Comparison of ENCODE assay signal across 41 cellular contexts in genomic region chr19:9161427-9161826, GRCh38. TPM values are rescaled to one million over a fixed set of nuclear protein-coding genes. Genes with fewer than 3 reads are reported as not detected.
"Had no signal": no experiment of that assay in that cellular context is flagged by ENCODE, and none has a peak within 500 bp of the region (broad histone marks: within the 10 kb centered on the region; RNA-seq: fewer than 3 reads in every experiment).

No MANE protein-coding gene starts in this region.

- H3K27me3 ChIP-seq: brain microvascular endothelial cell, esophagus muscularis mucosa, foreskin keratinocyte, gastrocnemius medialis, heart right ventricle, hepatocyte had no signal

- H3K4me2 ChIP-seq: hepatocyte had no signal

- H3K4me3 Mint-ChIP-seq: activated CD4-positive, alpha-beta memory T cell treated with anti-CD3 and anti-CD28 coated beads, Interleukin-2, amount 10 ng/mL, durations not matched to agents 7 days and 5 days; activated CD4-positive, alpha-beta T cell treated with anti-CD3 and anti-CD28 coated beads for 36 hours; activated CD4-positive, alpha-beta T cell treated with anti-CD3 and anti-CD28 coated beads, Interleukin-2, amount 10 ng/mL, durations not matched to agents 7 days and 5 days; activated CD8-positive, alpha-beta memory T cell treated with anti-CD3 and anti-CD28 coated beads, Interleukin-2, amount 10 ng/mL, durations not matched to agents 7 days and 5 days; activated naive CD4-positive, alpha-beta T cell treated with anti-CD3 and anti-CD28 coated beads, Interleukin-2, amount 10 ng/mL, durations not matched to agents 7 days and 5 days; activated naive CD8-positive, alpha-beta T cell treated with anti-CD3 and anti-CD28 coated beads, Interleukin-2, amount 10 ng/mL, durations not matched to agents 7 days and 5 days; activated T-cell treated with anti-CD3 and anti-CD28 coated beads, Interleukin-2, amount 50 U/mL, for 72 hours; central memory CD8-positive, alpha-beta T cell; effector memory CD8-positive, alpha-beta T cell; T-helper 17 cell; T-helper 2 cell treated with Interferon-gamma antibody and Interleukin-4, amounts not matched to agents 5 μg/mL and 100 μg/mL, for 36 hours had no signal

- ATAC-seq: activated CD4-positive, alpha-beta T cell treated with anti-CD3 and anti-CD28 coated beads for 36 hours; activated CD8-positive, alpha-beta memory T cell treated with anti-CD3 and anti-CD28 coated beads, Interleukin-2, amount 10 ng/mL, durations not matched to agents 7 days and 5 days; activated naive CD4-positive, alpha-beta T cell treated with anti-CD3 and anti-CD28 coated beads, Interleukin-2, amount 50 U/mL, for 72 hours; activated T-cell treated with anti-CD3 and anti-CD28 coated beads, Interleukin-2, amount 50 U/mL, for 72 hours; effector memory CD8-positive, alpha-beta T cell; foreskin keratinocyte; gastrocnemius medialis; heart right ventricle; T-helper 17 cell had no signal

- H2AFZ ChIP-seq: hepatocyte had no signal

- H3K27me3 Mint-ChIP-seq: activated CD4-positive, alpha-beta memory T cell treated with anti-CD3 and anti-CD28 coated beads, Interleukin-2, amount 10 ng/mL, durations not matched to agents 7 days and 5 days; activated CD4-positive, alpha-beta T cell treated with anti-CD3 and anti-CD28 coated beads for 36 hours; activated CD4-positive, alpha-beta T cell treated with anti-CD3 and anti-CD28 coated beads, Interleukin-2, amount 10 ng/mL, durations not matched to agents 7 days and 5 days; activated CD8-positive, alpha-beta memory T cell treated with anti-CD3 and anti-CD28 coated beads, Interleukin-2, amount 10 ng/mL, durations not matched to agents 7 days and 5 days; activated naive CD4-positive, alpha-beta T cell treated with anti-CD3 and anti-CD28 coated beads, Interleukin-2, amount 10 ng/mL, durations not matched to agents 7 days and 5 days; activated naive CD8-positive, alpha-beta T cell treated with anti-CD3 and anti-CD28 coated beads, Interleukin-2, amount 10 ng/mL, durations not matched to agents 7 days and 5 days; central memory CD8-positive, alpha-beta T cell; effector memory CD8-positive, alpha-beta T cell; T-helper 17 cell had no signal

- FAIRE-seq: astrocyte, bronchial epithelial cell, endometrium had no signal

- H3K9me3 Mint-ChIP-seq: central memory CD8-positive, alpha-beta T cell; effector memory CD8-positive, alpha-beta T cell had no signal

- H3K27ac Mint-ChIP-seq: activated CD4-positive, alpha-beta memory T cell treated with anti-CD3 and anti-CD28 coated beads, Interleukin-2, amount 10 ng/mL, durations not matched to agents 7 days and 5 days; activated CD4-positive, alpha-beta T cell treated with anti-CD3 and anti-CD28 coated beads for 36 hours; activated CD4-positive, alpha-beta T cell treated with anti-CD3 and anti-CD28 coated beads, Interleukin-2, amount 10 ng/mL, durations not matched to agents 7 days and 5 days; activated CD8-positive, alpha-beta memory T cell treated with anti-CD3 and anti-CD28 coated beads, Interleukin-2, amount 10 ng/mL, durations not matched to agents 7 days and 5 days; activated naive CD4-positive, alpha-beta T cell treated with anti-CD3 and anti-CD28 coated beads, Interleukin-2, amount 50 U/mL, for 72 hours; activated naive CD8-positive, alpha-beta T cell treated with anti-CD3 and anti-CD28 coated beads, Interleukin-2, amount 10 ng/mL, durations not matched to agents 7 days and 5 days; activated T-cell treated with anti-CD3 and anti-CD28 coated beads, Interleukin-2, amount 50 U/mL, for 72 hours; effector memory CD8-positive, alpha-beta T cell; T-helper 17 cell; T-helper 2 cell treated with Interferon-gamma antibody and Interleukin-4, amounts not matched to agents 5 μg/mL and 100 μg/mL, for 36 hours had no signal

- H3K4me3 ChIP-seq: coronary artery, esophagus muscularis mucosa, heart right ventricle, hepatocyte had no signal

- H3K9me3 ChIP-seq: esophagus muscularis mucosa had no signal

- H3K4me1 Mint-ChIP-seq: activated CD4-positive, alpha-beta memory T cell treated with anti-CD3 and anti-CD28 coated beads, Interleukin-2, amount 10 ng/mL, durations not matched to agents 7 days and 5 days; activated CD4-positive, alpha-beta T cell treated with anti-CD3 and anti-CD28 coated beads for 36 hours; activated CD4-positive, alpha-beta T cell treated with anti-CD3 and anti-CD28 coated beads, Interleukin-2, amount 10 ng/mL, durations not matched to agents 7 days and 5 days; activated CD8-positive, alpha-beta memory T cell treated with anti-CD3 and anti-CD28 coated beads, Interleukin-2, amount 10 ng/mL, durations not matched to agents 7 days and 5 days; activated naive CD4-positive, alpha-beta T cell treated with anti-CD3 and anti-CD28 coated beads, Interleukin-2, amount 10 ng/mL, durations not matched to agents 7 days and 5 days; central memory CD8-positive, alpha-beta T cell; T-helper 17 cell had no signal

- H3K27ac ChIP-seq: brain microvascular endothelial cell, coronary artery, esophagus muscularis mucosa, foreskin keratinocyte, gastrocnemius medialis, heart right ventricle, hepatocyte had no signal

- DNase-seq: activated CD4-positive, alpha-beta memory T cell treated with anti-CD3 and anti-CD28 coated beads, Interleukin-2, amount 10 ng/mL, durations not matched to agents 7 days and 5 days; activated CD4-positive, alpha-beta T cell treated with anti-CD3 and anti-CD28 coated beads for 36 hours; activated CD4-positive, alpha-beta T cell treated with anti-CD3 and anti-CD28 coated beads, Interleukin-2, amount 10 ng/mL, durations not matched to agents 7 days and 5 days; activated CD4-positive, alpha-beta T cell treated with anti-CD3 and anti-CD28 coated beads, Interleukin-2, amount 50 U/mL, for 4 hours; activated CD4-positive, CD25-positive, alpha-beta regulatory T cell; activated CD4-positive, CD25-positive, alpha-beta regulatory T cell treated with anti-CD3 and anti-CD28 coated beads, Interleukin-2, amount 50 U/mL, for 72 hours; activated CD8-positive, alpha-beta memory T cell treated with anti-CD3 and anti-CD28 coated beads, Interleukin-2, amount 10 ng/mL, durations not matched to agents 7 days and 5 days; activated CD8-positive, alpha-beta memory T cell treated with anti-CD3 and anti-CD28 coated beads, Interleukin-2, amount 50 U/mL, for 4 hours; activated gamma-delta T cell; activated naive CD4-positive, alpha-beta T cell; activated naive CD4-positive, alpha-beta T cell treated with anti-CD3 and anti-CD28 coated beads, Interleukin-2, amount 10 ng/mL, durations not matched to agents 7 days and 5 days; activated naive CD8-positive, alpha-beta T cell treated with anti-CD3 and anti-CD28 coated beads, Interleukin-2, amount 10 ng/mL, durations not matched to agents 7 days and 5 days; activated T-cell treated with anti-CD3 and anti-CD28 coated beads, Interleukin-2, amount 50 U/mL, for 1 hour; activated T-cell treated with anti-CD3 and anti-CD28 coated beads, Interleukin-2, amount 50 U/mL, for 72 hours; amniotic stem cell; anterior cingulate cortex; brain microvascular endothelial cell; dermis blood vessel endothelial cell; effector CD4-positive, alpha-beta T cell; effector memory CD8-positive, alpha-beta T cell; foreskin keratinocyte; gastrocnemius medialis; heart right ventricle; SW 1271; T-helper 1 cell; T-helper 17 cell had no signal

- H3K4me1 ChIP-seq: esophagus muscularis mucosa, foreskin keratinocyte, gastrocnemius medialis, heart right ventricle had no signal

RNA-seq across cellular contexts. Expression of gene OR7D2, which starts 17.4 kb away (rescaled TPM):
- total RNA-seq: activated CD4-positive, alpha-beta T cell treated with anti-CD3 and anti-CD28 coated beads, Interleukin-2, amount 10 ng/mL, durations not matched to agents 7 days and 5 days; activated CD8-positive, alpha-beta memory T cell treated with anti-CD3 and anti-CD28 coated beads for 36 hours; activated CD8-positive, alpha-beta memory T cell treated with anti-CD3 and anti-CD28 coated beads, Interleukin-2, amount 10 ng/mL, durations not matched to agents 7 days and 5 days; activated naive CD8-positive, alpha-beta T cell treated with anti-CD3 and anti-CD28 coated beads, Interleukin-2, amount 10 ng/mL, durations not matched to agents 7 days and 5 days; astrocyte; bronchial epithelial cell; cardiac septum; cerebellum; foreskin keratinocyte; T-helper 17 cell had no signal
- polyA plus RNA-seq: foreskin keratinocyte, heart right ventricle had no signal

RNA-seq across cellular contexts. Expression of gene OR7G3, which starts 34.7 kb away (rescaled TPM):
- total RNA-seq: activated CD4-positive, alpha-beta memory T cell treated with anti-CD3 and anti-CD28 coated beads, Interleukin-2, amount 10 ng/mL, durations not matched to agents 7 days and 5 days; activated CD4-positive, alpha-beta T cell treated with anti-CD3 and anti-CD28 coated beads for 36 hours; activated CD4-positive, alpha-beta T cell treated with anti-CD3 and anti-CD28 coated beads, Interleukin-2, amount 10 ng/mL, durations not matched to agents 7 days and 5 days; activated CD8-positive, alpha-beta memory T cell treated with anti-CD3 and anti-CD28 coated beads for 36 hours; activated CD8-positive, alpha-beta memory T cell treated with anti-CD3 and anti-CD28 coated beads, Interleukin-2, amount 10 ng/mL, durations not matched to agents 7 days and 5 days; activated naive CD4-positive, alpha-beta T cell treated with anti-CD3 and anti-CD28 coated beads, Interleukin-2, amount 50 U/mL, for 72 hours; activated naive CD8-positive, alpha-beta T cell treated with anti-CD3 and anti-CD28 coated beads, Interleukin-2, amount 10 ng/mL, durations not matched to agents 7 days and 5 days; activated T-cell treated with anti-CD3 and anti-CD28 coated beads, Interleukin-2, amount 50 U/mL, for 72 hours; astrocyte; bronchial epithelial cell; cardiac septum; cerebellum; dermis blood vessel endothelial cell; epithelial cell of proximal tubule; esophagus muscularis mucosa; foreskin keratinocyte; gastrocnemius medialis; glomerular endothelial cell; heart right ventricle; hepatocyte; T-helper 17 cell had no signal
- polyA plus RNA-seq: adipose tissue, foreskin keratinocyte, heart right ventricle, hepatocyte had no signal

RNA-seq across cellular contexts. Expression of gene OR7G1, which starts 45.9 kb away (rescaled TPM):
- total RNA-seq: activated CD4-positive, alpha-beta memory T cell treated with anti-CD3 and anti-CD28 coated beads, Interleukin-2, amount 10 ng/mL, durations not matched to agents 7 days and 5 days; activated CD4-positive, alpha-beta T cell treated with anti-CD3 and anti-CD28 coated beads for 36 hours; activated CD4-positive, alpha-beta T cell treated with anti-CD3 and anti-CD28 coated beads, Interleukin-2, amount 10 ng/mL, durations not matched to agents 7 days and 5 days; activated CD8-positive, alpha-beta memory T cell treated with anti-CD3 and anti-CD28 coated beads for 36 hours; activated CD8-positive, alpha-beta memory T cell treated with anti-CD3 and anti-CD28 coated beads, Interleukin-2, amount 10 ng/mL, durations not matched to agents 7 days and 5 days; activated naive CD4-positive, alpha-beta T cell treated with anti-CD3 and anti-CD28 coated beads, Interleukin-2, amount 50 U/mL, for 72 hours; activated naive CD8-positive, alpha-beta T cell treated with anti-CD3 and anti-CD28 coated beads, Interleukin-2, amount 10 ng/mL, durations not matched to agents 7 days and 5 days; activated T-cell treated with anti-CD3 and anti-CD28 coated beads, Interleukin-2, amount 50 U/mL, for 72 hours; astrocyte; bronchial epithelial cell; cardiac septum; cerebellum; dermis blood vessel endothelial cell; epithelial cell of proximal tubule; esophagus muscularis mucosa; foreskin keratinocyte; gastrocnemius medialis; glomerular endothelial cell; heart right ventricle; hepatocyte; T-helper 17 cell had no signal
- polyA plus RNA-seq: adipose tissue, foreskin keratinocyte, heart right ventricle, hepatocyte had no signal

RNA-seq across cellular contexts. Expression of gene OR7G2, which starts 54.2 kb away (rescaled TPM):
- total RNA-seq: activated CD4-positive, alpha-beta memory T cell treated with anti-CD3 and anti-CD28 coated beads, Interleukin-2, amount 10 ng/mL, durations not matched to agents 7 days and 5 days; activated CD4-positive, alpha-beta T cell treated with anti-CD3 and anti-CD28 coated beads for 36 hours; activated CD4-positive, alpha-beta T cell treated with anti-CD3 and anti-CD28 coated beads, Interleukin-2, amount 10 ng/mL, durations not matched to agents 7 days and 5 days; activated CD8-positive, alpha-beta memory T cell treated with anti-CD3 and anti-CD28 coated beads for 36 hours; activated CD8-positive, alpha-beta memory T cell treated with anti-CD3 and anti-CD28 coated beads, Interleukin-2, amount 10 ng/mL, durations not matched to agents 7 days and 5 days; activated naive CD4-positive, alpha-beta T cell treated with anti-CD3 and anti-CD28 coated beads, Interleukin-2, amount 50 U/mL, for 72 hours; activated naive CD8-positive, alpha-beta T cell treated with anti-CD3 and anti-CD28 coated beads, Interleukin-2, amount 10 ng/mL, durations not matched to agents 7 days and 5 days; activated T-cell treated with anti-CD3 and anti-CD28 coated beads, Interleukin-2, amount 50 U/mL, for 72 hours; astrocyte; bronchial epithelial cell; cardiac septum; cerebellum; dermis blood vessel endothelial cell; epithelial cell of proximal tubule; esophagus muscularis mucosa; foreskin keratinocyte; gastrocnemius medialis; glomerular endothelial cell; heart right ventricle; hepatocyte; T-helper 17 cell had no signal
- polyA plus RNA-seq: adipose tissue, foreskin keratinocyte, heart right ventricle, hepatocyte had no signal
